8 cellular contexts compared by ENCODE assay signal in genomic region chr4:132642196-132642817, GRCh38.
DNase-seq lines count a peak whose midpoint lies in the region; ATAC-seq and TF ChIP-seq lines count a peak whose summit lies in the region.

No MANE protein-coding gene starts in this region.

- 50% methylated on average over 1 of the region's 5 CpGs; no CpG with 5 or more reads in 1 of the 2 experiments for WGBS in IMR-90 (ENCODE audit: extremely low coverage in 2 of 2, insufficient read length in 1 of 2), 2 experiments

- intact Hi-C loops in IMR-90 (cut with micrococcal nuclease): no loop called here
- intact Hi-C loops in Panc1 (cut with micrococcal nuclease; ENCODE audit: unreplicated experiment): no loop called here

- no peak overlapping the region for H3K23ac ChIP-seq in IMR-90 (ENCODE audit: low read depth, low read length)

- H3K4me3 ChIP-seq in IMR-90 (ENCODE audit: insufficient read depth, low read depth, low read length) (no peak overlapping the region), Panc1 (ENCODE audit: low read depth in 2 of 2, low read length in 2 of 2) (no peak overlapping the region), fibroblast of lung (replicated peaks in 1 of 4; ENCODE audit: control extremely low read depth in 1 of 4, insufficient read depth in 1 of 4, low read depth in 3 of 4, low read length in 4 of 4) (no peak overlapping the region)

- POLR2A ChIA-PET in IMR-90 (lab: Charles Lee; ENCODE audit: unreplicated experiment): no interaction called here
- POLR2A ChIA-PET in Panc1 (lab: Charles Lee): no interaction called here

- H3K27me3 ChIP-seq in IMR-90 (ENCODE audit: control insufficient read depth, insufficient read depth, low read length) (no peaks in the 10 kb centered on the region), Panc1 (ENCODE audit: control insufficient read depth, insufficient read depth, low read length) (no peaks in the 10 kb centered on the region), fibroblast of lung (ENCODE audit: control insufficient read depth, insufficient read depth, low read length) (no peaks in the 10 kb centered on the region)

- DNase-seq in AML-193 (lab: John Stamatoyannopoulos, UW): peak; percentile 29 to 32
- DNase-seq in IMR-90: peak; percentile 12
- peak; percentile 8 for DNase-seq in Panc1 (ENCODE audit: low read depth, low spot score)
- DNase-seq in fibroblast of lung (ENCODE audit: low read depth in 2 of 2): peak; percentile 33 to 60
- DNase-seq in retina: peak; percentile 78
- no peak for DNase-seq in activated CD4-positive, CD25-positive, alpha-beta regulatory T cell (lab: John Stamatoyannopoulos, UW)

- no peak overlapping the region for H2AFZ ChIP-seq in IMR-90 (replicated peaks; ENCODE audit: low read length, poor library complexity)
- H2AFZ ChIP-seq in fibroblast of lung (ENCODE audit: low read length): no peak overlapping the region

- H4K91ac ChIP-seq in IMR-90 (ENCODE audit: insufficient read depth, low read depth, low read length): no peak overlapping the region

- dilution Hi-C loops in IMR-90 (cut with HindIII; ENCODE audit: low sequenced_read_pairs, unreplicated experiment): no loop called here

- no peak overlapping the region for H2BK15ac ChIP-seq in IMR-90 (ENCODE audit: low read depth, low read length)

- H3K4me1 ChIP-seq in IMR-90 (ENCODE audit: control insufficient read depth, insufficient read depth, low read length) (no peaks in the 10 kb centered on the region), Panc1 (ENCODE audit: control insufficient read depth, insufficient read depth, low read length) (no peaks in the 10 kb centered on the region), fibroblast of lung (ENCODE audit: control insufficient read depth, extremely low read depth, insufficient read depth, low read length) (no peaks in the 10 kb centered on the region)

- no peak overlapping the region for H4K5ac ChIP-seq in IMR-90 (ENCODE audit: low read depth, low read length)

- no peaks in the 10 kb centered on the region for H3K9me1 ChIP-seq in IMR-90 (ENCODE audit: insufficient read depth, low read length)

- no peak overlapping the region for H2BK5ac ChIP-seq in IMR-90 (ENCODE audit: low read depth, low read length, poor library complexity, severe bottlenecking)

- peak; percentile 72 for TF ChIP-seq RAD21 in IMR-90 (IDR thresholded peaks at IDR 0.05; ENCODE audit: low read length)

- in situ Hi-C loops in IMR-90 (cut with MboI; ENCODE audit: low sequenced_read_pairs): no loop called here
- in situ Hi-C loops in Panc1 (cut with HindIII; ENCODE audit: low pct_unique_long_range_greater_than_20kb, low sequenced_read_pairs): no loop called here

- no peaks in the 10 kb centered on the region for H3K79me2 ChIP-seq in fibroblast of lung (ENCODE audit: control insufficient read depth, insufficient read depth, low read length)

- no peaks in the 10 kb centered on the region for H3K79me1 ChIP-seq in IMR-90 (ENCODE audit: low read depth in 1 of 2, low read length in 2 of 2)

- H3K9me3 ChIP-seq in IMR-90 (ENCODE audit: control insufficient read depth, insufficient read depth, low read length): peaks cover 2% of the 10 kb centered on the region; the same call in 1 of the 2 replicates
- H3K9me3 ChIP-seq in Panc1 (ENCODE audit: control insufficient read depth, insufficient read depth, low read depth, low read length): no peaks in the 10 kb centered on the region
- H3K9me3 ChIP-seq in fibroblast of lung (ENCODE audit: control insufficient read depth, insufficient read depth, low read depth, low read length): no peaks in the 10 kb centered on the region

- H3K36me3 ChIP-seq in IMR-90 (ENCODE audit: control insufficient read depth, insufficient read depth, low read length) (no peaks in the 10 kb centered on the region), Panc1 (ENCODE audit: control insufficient read depth, insufficient read depth, low read length) (no peaks in the 10 kb centered on the region), fibroblast of lung (ENCODE audit: control insufficient read depth, insufficient read depth, low read length) (no peaks in the 10 kb centered on the region)

- no peak overlapping the region for H2AK9ac ChIP-seq in IMR-90 (replicated peaks; ENCODE audit: low read depth, low read length, poor library complexity)

- TF ChIP-seq CTCF in IMR-90 (conservative IDR thresholded peaks at IDR 0.05; ENCODE audit: low read depth, low read length) (peak; percentile 59), Panc1 (IDR thresholded peaks at IDR 0.05) (peak; percentile 70), fibroblast of lung (conservative IDR thresholded peaks at IDR 0.05 in 1 of 2, IDR thresholded peaks at IDR 0.05 in 1 of 2; ENCODE audit: low read depth in 1 of 2, low read length in 2 of 2) (peak; percentile 40 to 93)

- CTCF ChIA-PET in IMR-90 (lab: Yijun Ruan, JAX) (no interaction called here), Panc1 (lab: Charles Lee) (no interaction called here)

- H4K8ac ChIP-seq in IMR-90 (ENCODE audit: low read depth in 2 of 2, low read length in 2 of 2): no peak overlapping the region

- ATAC-seq in GM18867 (IDR thresholded peaks at IDR 0.05; ENCODE audit: unreplicated experiment) (peak; percentile 64), IMR-90 (ENCODE audit: low read depth) (peak; percentile 65), Panc1 (no peak), HG03439 (IDR thresholded peaks at IDR 0.05; ENCODE audit: unreplicated experiment) (no peak)

- H2BK120ac ChIP-seq in IMR-90 (ENCODE audit: low read depth, low read length): no peak overlapping the region

- BruUV-seq in IMR-90 (replicated peaks; lab: Mats Ljungman, UMichigan): no TSS peak
- no TSS peak for BruUV-seq in Panc1 (replicated peaks; lab: Mats Ljungman, UMichigan)

- no peak overlapping the region for H3K27ac ChIP-seq in IMR-90 (ENCODE audit: insufficient read depth, low read length)
- no peak overlapping the region for H3K27ac ChIP-seq in Panc1 (ENCODE audit: low read length)
- H3K27ac ChIP-seq in fibroblast of lung (ENCODE audit: insufficient read depth, low read length): no peak overlapping the region

- no peak overlapping the region for H3K14ac ChIP-seq in IMR-90 (replicated peaks; ENCODE audit: low read depth, low read length)

- H2AK5ac ChIP-seq in IMR-90 (ENCODE audit: low read depth, low read length): no peak overlapping the region

- no peak overlapping the region for H3K18ac ChIP-seq in IMR-90 (ENCODE audit: low read depth, low read length)

- no peak overlapping the region for H3K4me2 ChIP-seq in IMR-90 (ENCODE audit: low read depth, low read length)
- no peak overlapping the region for H3K4me2 ChIP-seq in fibroblast of lung (ENCODE audit: extremely low read depth, insufficient read depth, low read length)

- no peak overlapping the region for H3K56ac ChIP-seq in IMR-90 (ENCODE audit: extremely low read depth, insufficient read depth, low read length)

- H3K9ac ChIP-seq in IMR-90 (ENCODE audit: low read depth, low read length): no peak overlapping the region
- no peak overlapping the region for H3K9ac ChIP-seq in fibroblast of lung (ENCODE audit: insufficient read depth, low read length)

- no peak overlapping the region for H2BK20ac ChIP-seq in IMR-90 (ENCODE audit: low read depth, low read length)

- H4K20me1 ChIP-seq in IMR-90 (ENCODE audit: insufficient read depth, low read length) (no peaks in the 10 kb centered on the region), fibroblast of lung (ENCODE audit: control insufficient read depth, extremely low read depth, insufficient read depth, low read length) (no peaks in the 10 kb centered on the region)

- no peak overlapping the region for H3K4ac ChIP-seq in IMR-90 (ENCODE audit: low read depth, low read length)

- no peak for TF ChIP-seq POLR2A in IMR-90 (IDR thresholded peaks at IDR 0.05; ENCODE audit: low read depth, low read length)

TF ChIP-seq in IMR-90, 13 proteins besides CTCF, POLR2A, EP300 and RAD21:
- TF ChIP-seq RCOR1 (IDR thresholded peaks at IDR 0.05; ENCODE audit: insufficient replicate concordance, low read length): no peak
- peak; percentile 52 for TF ChIP-seq SMC3 (IDR thresholded peaks at IDR 0.05; ENCODE audit: low read depth, low read length)

Comparison
In these comparisons a context has a peak if more than half of its experiments do, and no peak if none do; other contexts are left out.
1. DNase-seq: peak in AML-193 (2 of 2), IMR-90 (single experiment), Panc1 (single experiment), fibroblast of lung (2 of 2) and retina (single experiment); none in activated CD4-positive, CD25-positive, alpha-beta regulatory T cell (0 of 4).
2. ATAC-seq: peak in GM18867 (single experiment) and IMR-90 (single experiment); none in Panc1 (single experiment) and HG03439 (single experiment).
3. Peak in every context shown above with its lines, with median percentiles within 50 percentile points of each other: CTCF ChIP-seq.